Comparison of ENCODE assay signal across 8 cellular contexts in the genomic region with DNA sequence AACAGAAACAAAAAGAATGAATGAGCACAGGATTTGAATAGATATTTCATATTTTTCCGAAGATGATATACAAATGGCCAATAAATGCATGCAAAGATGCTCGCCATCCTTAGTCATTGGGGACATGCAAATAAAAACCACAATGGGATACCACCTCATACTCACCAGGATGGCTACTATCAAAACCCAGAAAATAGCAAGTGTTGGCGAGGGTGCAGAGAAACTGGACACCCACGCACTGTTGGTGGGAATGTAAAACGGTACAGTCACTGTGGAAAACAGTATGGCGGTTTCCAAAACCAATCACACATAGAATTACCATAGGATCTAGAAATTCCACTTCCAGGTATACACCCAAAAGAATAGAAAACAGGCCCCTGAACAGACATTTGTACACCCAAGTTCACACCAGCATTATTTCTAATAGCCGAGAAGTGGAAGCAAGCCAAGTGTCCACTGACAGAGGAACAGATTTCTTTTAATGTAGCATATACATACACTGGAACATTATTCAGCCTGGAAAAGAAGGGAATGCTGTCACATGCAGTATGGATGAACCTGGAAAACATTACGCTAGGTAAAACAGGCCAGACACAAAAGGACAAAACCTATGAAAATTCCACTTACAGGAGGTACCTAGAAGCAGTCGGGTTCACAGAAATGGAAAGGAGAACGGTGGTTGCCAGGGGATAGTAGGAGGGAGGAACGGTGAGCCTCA. TPM values are rescaled to one million over a fixed set of nuclear protein-coding genes. Genes with fewer than 3 reads are reported as not detected.
DNase-seq lines count a peak whose midpoint lies in the region; ATAC-seq and TF ChIP-seq lines count a peak whose summit lies in the region.

No MANE protein-coding gene starts in this region.

- H3K4me3 Mint-ChIP-seq in chondrocyte (ENCODE audit: unreplicated experiment) = peak overlapping the region; percentile 99
- peak overlapping the region; percentile 100 for H3K4me3 Mint-ChIP-seq in natural killer cell treated with Interleukin-12 subunit alpha and Interleukin-12 subunit beta and Interleukin-15 and Interleukin-18, amount 100 ng/mL, for 72 hours

- peak overlapping the region; percentile 98 for H3K27ac Mint-ChIP-seq in chondrocyte (ENCODE audit: unreplicated experiment)
- H3K27ac Mint-ChIP-seq in natural killer cell treated with Interleukin-12 subunit alpha and Interleukin-12 subunit beta and Interleukin-15 and Interleukin-18, amount 100 ng/mL, for 72 hours = peak overlapping the region in 1 of 2 donors; percentile 99

- ATAC-seq in natural killer cell treated with Interleukin-12 subunit alpha and Interleukin-12 subunit beta and Interleukin-15 and Interleukin-18, amount 100 ng/mL, for 72 hours = no peak
- ATAC-seq in GM19324 (IDR thresholded peaks at IDR 0.05; ENCODE audit: low FRiP score, unreplicated experiment) = no peak
- ATAC-seq in HG03432 (IDR thresholded peaks at IDR 0.05; ENCODE audit: unreplicated experiment) = no peak

- POLR2A ChIA-PET in BJ (lab: Charles Lee) = no interaction called here

- TF ChIP-seq CTCF in BJ (IDR thresholded peaks at IDR 0.05; ENCODE audit: insufficient read depth, low read depth, low read length) = no peak
- TF ChIP-seq CTCF in chondrocyte (IDR thresholded peaks at IDR 0.05) = no peak

- CTCF ChIA-PET in BJ (lab: Yijun Ruan, JAX) = no interaction called here

- H3K9me3 Mint-ChIP-seq in chondrocyte (ENCODE audit: low read depth) = no peaks in the 10 kb centered on the region
- H3K9me3 Mint-ChIP-seq in natural killer cell treated with Interleukin-12 subunit alpha and Interleukin-12 subunit beta and Interleukin-15 and Interleukin-18, amount 100 ng/mL, for 72 hours = no peaks in the 10 kb centered on the region

- H3K4me1 Mint-ChIP-seq in chondrocyte (ENCODE audit: low read depth) = peaks cover 31% of the 10 kb centered on the region
- peaks cover 41 to 47% of the 10 kb centered on the region in 2 donors for H3K4me1 Mint-ChIP-seq in natural killer cell treated with Interleukin-12 subunit alpha and Interleukin-12 subunit beta and Interleukin-15 and Interleukin-18, amount 100 ng/mL, for 72 hours (ENCODE audit: low read depth in 2 of 2)

- H3K27me3 ChIP-seq in BJ (ENCODE audit: control insufficient read depth, insufficient read depth, low read length) = no peaks in the 10 kb centered on the region
- H3K27me3 ChIP-seq in MG63 = no peaks in the 10 kb centered on the region

- H3K36me3 ChIP-seq in BJ (ENCODE audit: control insufficient read depth, insufficient read depth, low read length) = peaks cover 2% of the 10 kb centered on the region
- H3K36me3 ChIP-seq in MG63 = peaks cover 52% of the 10 kb centered on the region

- H3K4me3 ChIP-seq in BJ (ENCODE audit: low read depth, low read length) (peak overlapping the region; percentile 36), MG63 (peak overlapping the region; percentile 94)

- H3K27me3 Mint-ChIP-seq in chondrocyte (ENCODE audit: low read depth) = no peaks in the 10 kb centered on the region
- no peaks in the 10 kb centered on the region for H3K27me3 Mint-ChIP-seq in natural killer cell treated with Interleukin-12 subunit alpha and Interleukin-12 subunit beta and Interleukin-15 and Interleukin-18, amount 100 ng/mL, for 72 hours

- no peaks in the 10 kb centered on the region for H3K36me3 Mint-ChIP-seq in chondrocyte (ENCODE audit: low read depth)
- peaks cover 15% of the 10 kb centered on the region for H3K36me3 Mint-ChIP-seq in natural killer cell treated with Interleukin-12 subunit alpha and Interleukin-12 subunit beta and Interleukin-15 and Interleukin-18, amount 100 ng/mL, for 72 hours

- H3K9me3 ChIP-seq in MG63 = no peaks in the 10 kb centered on the region

- DNase-seq in BJ (ENCODE audit: low read depth) = no peak
- no peak for DNase-seq in MG63
- no peak for DNase-seq in chondrocyte (ENCODE audit: low spot score)
- no peak for DNase-seq in natural killer cell treated with Interleukin-12 subunit alpha and Interleukin-12 subunit beta and Interleukin-15 and Interleukin-18, amount 100 ng/mL, for 72 hours (ENCODE audit: low spot score)
- no peak for DNase-seq in A172 (ENCODE audit: low spot score)
- DNase-seq in middle frontal gyrus (ENCODE audit: extremely low spot score, low spot score) = no peak

RNA-seq across cellular contexts. Expression of a gene that starts 3.6 kb away (rescaled TPM):
- 2.4 and 3.3 TPM in 2 replicates for polyA plus RNA-seq in BJ (2011; rRNA removed)
- polyA minus RNA-seq in BJ (2011; rRNA and poly(A)+ RNA removed) = 13.4 and 15.1 TPM in 2 replicates
- total RNA-seq in MG63 (2014; rRNA removed; shearing (Covaris generic); ENCODE audit: low replicate concordance) = 4.7 and 9.8 TPM in 2 replicates
- 18.3 to 21.9 TPM (median 19.5 TPM) in 3 replicates for total RNA-seq in chondrocyte
- total RNA-seq in natural killer cell treated with Interleukin-12 subunit alpha and Interleukin-12 subunit beta and Interleukin-15 and Interleukin-18, amount 100 ng/mL, for 72 hours = 10 to 100 TPM; 22.2 to 29.9 TPM
- total RNA-seq in A172 (2014; rRNA removed; shearing (Covaris generic)) = 25.3 and 25.9 TPM in 2 replicates

RNA-seq across cellular contexts. Expression of a gene that starts 15.2 kb away (rescaled TPM):
- not detected in 2 replicates for polyA plus RNA-seq in BJ (2011; rRNA removed)
- not detected in 2 replicates for polyA minus RNA-seq in BJ (2011; rRNA and poly(A)+ RNA removed)
- not detected in 2 replicates for total RNA-seq in MG63 (2014; rRNA removed; shearing (Covaris generic); ENCODE audit: low replicate concordance)
- not detected in 3 replicates for total RNA-seq in chondrocyte
- not detected for total RNA-seq in natural killer cell treated with Interleukin-12 subunit alpha and Interleukin-12 subunit beta and Interleukin-15 and Interleukin-18, amount 100 ng/mL, for 72 hours
- not detected in 2 replicates for total RNA-seq in A172 (2014; rRNA removed; shearing (Covaris generic))
